In genomic region chr22:29267462-29267857, GRCh38 we compare ENCODE assay signal across 8 cellular contexts. TPM values are rescaled to one million over a fixed set of nuclear protein-coding genes. Genes with fewer than 3 reads are reported as not detected.
DNase-seq lines count a peak whose midpoint lies in the region; ATAC-seq and TF ChIP-seq lines count a peak whose summit lies in the region.

No MANE protein-coding gene starts in this region.

- peaks cover 38% of the 10 kb centered on the region for H3K4me1 Mint-ChIP-seq in T-helper 1 cell treated with Interleukin-12 subunit alpha and Interleukin-12 subunit beta and Interleukin-4 antibody, amounts not matched to agents 30 μg/mL and 1 μg/mL, for 36 hours (ENCODE audit: low read depth)
- H3K4me1 Mint-ChIP-seq in activated CD4-positive, alpha-beta memory T cell treated with anti-CD3 and anti-CD28 coated beads for 36 hours (ENCODE audit: low read depth), result peaks cover 42% of the 10 kb centered on the region

- no peak for TF ChIP-seq CTCF in suprapubic skin (IDR thresholded peaks at IDR 0.05)

- DNase-seq in T-helper 1 cell, result no peak
- DNase-seq in activated CD4-positive, alpha-beta memory T cell treated with anti-CD3 and anti-CD28 coated beads for 36 hours, result no peak
- no peak for DNase-seq in suprapubic skin (ENCODE audit: low spot score in 2 of 2)
- DNase-seq in NCI-H2029 (lab: John Stamatoyannopoulos, UW), result no peak

- POLR2A ChIA-PET in activated CD4-positive, alpha-beta memory T cell treated with anti-CD3 and anti-CD28 coated beads for 36 hours (lab: Charles Lee), result interaction anchor here (1.5 kb wide), 1 partner anchor 36 kb away, joined by 4 read pairs; no protein-coding TSS in a partner anchor

- H3K4me3 ChIP-seq in iPS-18a (ENCODE audit: low read length), result peak overlapping the region; percentile 89
- H3K4me3 ChIP-seq in suprapubic skin, result peak overlapping the region; percentile 80

- H3K27ac Mint-ChIP-seq in T-helper 1 cell treated with Interleukin-12 subunit alpha and Interleukin-12 subunit beta and Interleukin-4 antibody, amounts not matched to agents 30 μg/mL and 1 μg/mL, for 36 hours, result peak overlapping the region; percentile 95
- peak overlapping the region; percentile 99 for H3K27ac Mint-ChIP-seq in activated CD4-positive, alpha-beta memory T cell treated with anti-CD3 and anti-CD28 coated beads for 36 hours

- CTCF ChIA-PET in activated CD4-positive, alpha-beta memory T cell treated with anti-CD3 and anti-CD28 coated beads for 36 hours (lab: Charles Lee), result interaction anchor here (0.8 to 1.9 kb wide), 3 partner anchors 22 to 666 kb away, joined by 3 to 7 read pairs (median 3); no protein-coding TSS in a partner anchor

- peak overlapping the region; percentile 92 for H3K4me3 Mint-ChIP-seq in T-helper 1 cell treated with Interleukin-12 subunit alpha and Interleukin-12 subunit beta and Interleukin-4 antibody, amounts not matched to agents 30 μg/mL and 1 μg/mL, for 36 hours
- H3K4me3 Mint-ChIP-seq in activated CD4-positive, alpha-beta memory T cell treated with anti-CD3 and anti-CD28 coated beads for 36 hours, result peak overlapping the region; percentile 90

- ATAC-seq in HG02870 (IDR thresholded peaks at IDR 0.05; ENCODE audit: unreplicated experiment) (no peak), HG02970 (IDR thresholded peaks at IDR 0.05; ENCODE audit: low FRiP score, unreplicated experiment) (no peak)

- intact Hi-C loops in activated CD4-positive, alpha-beta memory T cell treated with anti-CD3 and anti-CD28 coated beads for 36 hours (cut with micrococcal nuclease), result loop anchor here (5.0 kb wide), 2 partner anchors 40 to 120 kb away; partner anchors contain the start of genes AP1B1 and GAS2L1

- no peak for TF ChIP-seq POLR2A in suprapubic skin (IDR thresholded peaks at IDR 0.05)

- H3K27me3 Mint-ChIP-seq in T-helper 1 cell treated with Interleukin-12 subunit alpha and Interleukin-12 subunit beta and Interleukin-4 antibody, amounts not matched to agents 30 μg/mL and 1 μg/mL, for 36 hours (ENCODE audit: low read depth), result peaks cover 3% of the 10 kb centered on the region
- H3K27me3 Mint-ChIP-seq in activated CD4-positive, alpha-beta memory T cell treated with anti-CD3 and anti-CD28 coated beads for 36 hours, result no peaks in the 10 kb centered on the region

- WGBS in suprapubic skin, result no CpG with 5 or more reads among the region's 32 CpGs

- H3K9me3 Mint-ChIP-seq in T-helper 1 cell treated with Interleukin-12 subunit alpha and Interleukin-12 subunit beta and Interleukin-4 antibody, amounts not matched to agents 30 μg/mL and 1 μg/mL, for 36 hours, result no peaks in the 10 kb centered on the region
- no peaks in the 10 kb centered on the region for H3K9me3 Mint-ChIP-seq in activated CD4-positive, alpha-beta memory T cell treated with anti-CD3 and anti-CD28 coated beads for 36 hours

- H3K36me3 ChIP-seq in iPS-18a (ENCODE audit: control insufficient read depth, low read depth, low read length), result peaks cover 47% of the 10 kb centered on the region
- peaks cover 23% of the 10 kb centered on the region for H3K36me3 ChIP-seq in suprapubic skin

- H3K4me1 ChIP-seq in iPS-18a (ENCODE audit: control insufficient read depth, low read depth, low read length), result peaks cover 27% of the 10 kb centered on the region
- peaks cover 54% of the 10 kb centered on the region for H3K4me1 ChIP-seq in suprapubic skin

- H3K27ac ChIP-seq in iPS-18a (ENCODE audit: low read length), result peak overlapping the region; percentile 100
- H3K27ac ChIP-seq in suprapubic skin, result peak overlapping the region; percentile 99

- H3K9me3 ChIP-seq in iPS-18a (ENCODE audit: control insufficient read depth, low read depth, low read length), result no peaks in the 10 kb centered on the region
- H3K9me3 ChIP-seq in suprapubic skin, result no peaks in the 10 kb centered on the region

- H3K27me3 ChIP-seq in iPS-18a (ENCODE audit: control insufficient read depth, insufficient read depth, low read length) (no peaks in the 10 kb centered on the region), suprapubic skin (no peaks in the 10 kb centered on the region)

- peak overlapping the region; percentile 99 for H3K9ac ChIP-seq in iPS-18a (ENCODE audit: low read length)

- no peak for TF ChIP-seq EP300 in suprapubic skin (IDR thresholded peaks at IDR 0.05)

- H3K36me3 Mint-ChIP-seq in T-helper 1 cell treated with Interleukin-12 subunit alpha and Interleukin-12 subunit beta and Interleukin-4 antibody, amounts not matched to agents 30 μg/mL and 1 μg/mL, for 36 hours (ENCODE audit: low read depth), result peaks cover 31% of the 10 kb centered on the region
- H3K36me3 Mint-ChIP-seq in activated CD4-positive, alpha-beta memory T cell treated with anti-CD3 and anti-CD28 coated beads for 36 hours, result peaks cover 46% of the 10 kb centered on the region

RNA-seq across cellular contexts. Expression of gene RHBDD3, which starts 0.3 kb away (rescaled TPM):
- 10 to 100 TPM; 20.2 to 21.1 TPM for total RNA-seq in activated CD4-positive, alpha-beta memory T cell treated with anti-CD3 and anti-CD28 coated beads for 36 hours
- total RNA-seq in suprapubic skin, result 10 to 100 TPM; 10.1 to 22.7 (median 17.2) TPM

RNA-seq across cellular contexts. Expression of gene EWSR1, which starts 0.6 kb away (rescaled TPM):
- 100 to 1,000 TPM; 286 to 302 TPM for total RNA-seq in activated CD4-positive, alpha-beta memory T cell treated with anti-CD3 and anti-CD28 coated beads for 36 hours
- total RNA-seq in suprapubic skin, result 100 to 1,000 TPM; 132 to 308 (median 170) TPM

RNA-seq across cellular contexts. Expression of gene GAS2L1, which starts 39.0 kb away (rescaled TPM):
- total RNA-seq in activated CD4-positive, alpha-beta memory T cell treated with anti-CD3 and anti-CD28 coated beads for 36 hours, result 1 to 10 TPM; 1.3 to 1.4 TPM
- total RNA-seq in suprapubic skin, result 10 to 100 TPM; 49.0 to 94.8 (median 85.4) TPM

RNA-seq across cellular contexts. Expression of gene RASL10A, which starts 48.0 kb away (rescaled TPM):
- under 1 TPM in 1 of 2 experiments, not detected in 1; 0.62 TPM for total RNA-seq in activated CD4-positive, alpha-beta memory T cell treated with anti-CD3 and anti-CD28 coated beads for 36 hours
- total RNA-seq in suprapubic skin, result 1 to 10 TPM in 2 of 4 donors, under 1 TPM in 2; 0.34 to 1.7 (median 0.95) TPM

Comparison
In these comparisons a context has a peak if more than half of its experiments do, and no peak if none do; other contexts are left out.
1. RNA of gene GAS2L1, which starts 39.0 kb away (total RNA-seq): 49.0 to 94.8 TPM in suprapubic skin; 1.3 to 1.4 TPM in activated CD4-positive, alpha-beta memory T cell treated with anti-CD3 and anti-CD28 coated beads for 36 hours; every median in the first group is over 10 times any median in the second.